ENCODE assay signal across 9 cellular contexts in genomic region chr9:19999491-20000057, GRCh38.
DNase-seq lines count a peak whose midpoint lies in the region; ATAC-seq and TF ChIP-seq lines count a peak whose summit lies in the region.
"Had no signal": no experiment of that assay in that cellular context is flagged by ENCODE, and none has a peak within 500 bp of the region (broad histone marks: within the 10 kb centered on the region; RNA-seq: fewer than 3 reads in every experiment).

No MANE protein-coding gene starts in this region.

- no peak overlapping the region for H3K4me2 ChIP-seq in fibroblast of lung (ENCODE audit: extremely low read depth, insufficient read depth, low read length)
- H3K4me2 ChIP-seq: A549 had no signal

- intact Hi-C loops in posterior vena cava (cut with DNase I), result no loop called here

- no peak overlapping the region for H2AFZ ChIP-seq in fibroblast of lung (ENCODE audit: low read length)

- H3K9me3 ChIP-seq in fibroblast of lung (ENCODE audit: control insufficient read depth, insufficient read depth, low read depth, low read length), result no peaks in the 10 kb centered on the region
- H3K9me3 ChIP-seq: A549 had no signal

- no peak overlapping the region for H3K9ac ChIP-seq in fibroblast of lung (ENCODE audit: insufficient read depth, low read length)

- no peaks in the 10 kb centered on the region for H3K36me3 ChIP-seq in fibroblast of lung (ENCODE audit: control insufficient read depth, insufficient read depth, low read length)

- H3K79me2 ChIP-seq in fibroblast of lung (ENCODE audit: control insufficient read depth, insufficient read depth, low read length), result no peaks in the 10 kb centered on the region

- peak; percentile 16 for DNase-seq in NCI-H2227 (lab: John Stamatoyannopoulos, UW; ENCODE audit: unreplicated experiment)
- DNase-seq in NCI-H2227 treated with DMSO at 0.1 percent for 48 hours (lab: John Stamatoyannopoulos, UW), result no peak
- DNase-seq in fibroblast of lung (ENCODE audit: low read depth in 2 of 2), result peak; percentile 66 to 93
- no peak for DNase-seq in SIG-M5 treated with dmso at 0.1 percent for 504 hours (lab: John Stamatoyannopoulos, UW; ENCODE audit: unreplicated experiment)
- DNase-seq in posterior vena cava (ENCODE audit: low spot score), result no peak
- DNase-seq in cortex of kidney (lab: John Stamatoyannopoulos, UW), result no peak

- ATAC-seq in HG02884 (IDR thresholded peaks at IDR 0.05; ENCODE audit: unreplicated experiment) (peak; percentile 88), SK-N-SH treated with all-trans-retinoic acid at 6 μM for 48 hours (peak; percentile 30; the same call in 1 of the 3 replicates)
- ATAC-seq: A549 had no signal

- no peaks in the 10 kb centered on the region for H4K20me1 ChIP-seq in fibroblast of lung (ENCODE audit: control insufficient read depth, extremely low read depth, insufficient read depth, low read length)

- no peak for TF ChIP-seq CTCF in fibroblast of lung (conservative IDR thresholded peaks at IDR 0.05 in 1 of 2, IDR thresholded peaks at IDR 0.05 in 1 of 2; ENCODE audit: low read depth in 1 of 2, low read length in 2 of 2)

- H3K27me3 ChIP-seq in fibroblast of lung (ENCODE audit: control insufficient read depth, insufficient read depth, low read length), result no peaks in the 10 kb centered on the region

- H3K4me1 ChIP-seq in fibroblast of lung (ENCODE audit: control insufficient read depth, extremely low read depth, insufficient read depth, low read length), result peaks cover 2% of the 10 kb centered on the region
- H3K4me1 ChIP-seq: A549 had no signal

- H3K4me3 ChIP-seq in fibroblast of lung (replicated peaks in 1 of 4; ENCODE audit: control extremely low read depth in 1 of 4, insufficient read depth in 1 of 4, low read depth in 3 of 4, low read length in 4 of 4), result no peak overlapping the region
- H3K4me3 ChIP-seq: A549 had no signal

- no peak overlapping the region for H3K27ac ChIP-seq in fibroblast of lung (ENCODE audit: insufficient read depth, low read length)
- H3K27ac ChIP-seq: A549 had no signal

TF ChIP-seq in SK-N-SH treated with all-trans-retinoic acid at 6 μM for 48 hours, 23 proteins besides CTCF, POLR2A, EP300 and RAD21:
- TF ChIP-seq, protein P1, sequence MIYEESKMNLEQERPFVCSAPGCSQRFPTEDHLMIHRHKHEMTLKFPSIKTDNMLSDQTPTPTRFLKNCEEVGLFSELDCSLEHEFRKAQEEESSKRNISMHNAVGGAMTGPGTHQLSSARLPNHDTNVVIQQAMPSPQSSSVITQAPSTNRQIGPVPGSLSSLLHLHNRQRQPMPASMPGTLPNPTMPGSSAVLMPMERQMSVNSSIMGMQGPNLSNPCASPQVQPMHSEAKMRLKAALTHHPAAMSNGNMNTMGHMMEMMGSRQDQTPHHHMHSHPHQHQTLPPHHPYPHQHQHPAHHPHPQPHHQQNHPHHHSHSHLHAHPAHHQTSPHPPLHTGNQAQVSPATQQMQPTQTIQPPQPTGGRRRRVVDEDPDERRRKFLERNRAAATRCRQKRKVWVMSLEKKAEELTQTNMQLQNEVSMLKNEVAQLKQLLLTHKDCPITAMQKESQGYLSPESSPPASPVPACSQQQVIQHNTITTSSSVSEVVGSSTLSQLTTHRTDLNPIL (CRISPR knock-in tag; IDR thresholded peaks at IDR 0.05; ENCODE audit: low read depth), result no peak
- TF ChIP-seq OSR1 (CRISPR knock-in tag; IDR thresholded peaks at IDR 0.05) (no peak), ZFP3 (CRISPR knock-in tag; IDR thresholded peaks at IDR 0.05) (no peak), SNAI2 (CRISPR knock-in tag; IDR thresholded peaks at IDR 0.05) (no peak), BACH2 (CRISPR knock-in tag; IDR thresholded peaks at IDR 0.05; ENCODE audit: borderline replicate concordance) (no peak), ZNF8 (CRISPR knock-in tag; IDR thresholded peaks at IDR 0.05) (no peak), RARB (CRISPR knock-in tag; IDR thresholded peaks at IDR 0.05) (no peak), ZNF70 (CRISPR knock-in tag; IDR thresholded peaks at IDR 0.05) (no peak), ESRRG (CRISPR knock-in tag; IDR thresholded peaks at IDR 0.05) (no peak), GLIS3 (CRISPR knock-in tag; IDR thresholded peaks at IDR 0.05) (no peak), ARNTL (CRISPR knock-in tag; IDR thresholded peaks at IDR 0.05; ENCODE audit: borderline replicate concordance, low read depth) (no peak), ZFP30 (CRISPR knock-in tag; IDR thresholded peaks at IDR 0.05) (no peak), ZC3H10 (CRISPR knock-in tag; IDR thresholded peaks at IDR 0.05) (no peak)
- TF ChIP-seq, protein P2, sequence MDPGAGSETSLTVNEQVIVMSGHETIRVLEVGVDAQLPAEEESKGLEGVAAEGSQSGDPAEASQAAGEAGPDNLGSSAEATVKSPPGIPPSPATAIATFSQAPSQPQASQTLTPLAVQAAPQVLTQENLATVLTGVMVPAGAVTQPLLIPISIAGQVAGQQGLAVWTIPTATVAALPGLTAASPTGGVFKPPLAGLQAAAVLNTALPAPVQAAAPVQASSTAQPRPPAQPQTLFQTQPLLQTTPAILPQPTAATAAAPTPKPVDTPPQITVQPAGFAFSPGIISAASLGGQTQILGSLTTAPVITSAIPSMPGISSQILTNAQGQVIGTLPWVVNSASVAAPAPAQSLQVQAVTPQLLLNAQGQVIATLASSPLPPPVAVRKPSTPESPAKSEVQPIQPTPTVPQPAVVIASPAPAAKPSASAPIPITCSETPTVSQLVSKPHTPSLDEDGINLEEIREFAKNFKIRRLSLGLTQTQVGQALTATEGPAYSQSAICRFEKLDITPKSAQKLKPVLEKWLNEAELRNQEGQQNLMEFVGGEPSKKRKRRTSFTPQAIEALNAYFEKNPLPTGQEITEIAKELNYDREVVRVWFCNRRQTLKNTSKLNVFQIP (CRISPR knock-in tag; IDR thresholded peaks at IDR 0.05; ENCODE audit: borderline replicate concordance, low read depth), result no peak
- TF ChIP-seq, protein P3, sequence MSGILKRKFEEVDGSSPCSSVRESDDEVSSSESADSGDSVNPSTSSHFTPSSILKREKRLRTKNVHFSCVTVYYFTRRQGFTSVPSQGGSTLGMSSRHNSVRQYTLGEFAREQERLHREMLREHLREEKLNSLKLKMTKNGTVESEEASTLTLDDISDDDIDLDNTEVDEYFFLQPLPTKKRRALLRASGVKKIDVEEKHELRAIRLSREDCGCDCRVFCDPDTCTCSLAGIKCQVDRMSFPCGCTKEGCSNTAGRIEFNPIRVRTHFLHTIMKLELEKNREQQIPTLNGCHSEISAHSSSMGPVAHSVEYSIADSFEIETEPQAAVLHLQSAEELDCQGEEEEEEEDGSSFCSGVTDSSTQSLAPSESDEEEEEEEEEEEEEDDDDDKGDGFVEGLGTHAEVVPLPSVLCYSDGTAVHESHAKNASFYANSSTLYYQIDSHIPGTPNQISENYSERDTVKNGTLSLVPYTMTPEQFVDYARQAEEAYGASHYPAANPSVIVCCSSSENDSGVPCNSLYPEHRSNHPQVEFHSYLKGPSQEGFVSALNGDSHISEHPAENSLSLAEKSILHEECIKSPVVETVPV (CRISPR knock-in tag; IDR thresholded peaks at IDR 0.05), result no peak
TF ChIP-seq in SK-N-SH treated with all-trans-retinoic acid at 6 μM for 48 hours: peak in this region for 0.

Comparison
In these comparisons a context has a peak if more than half of its experiments do, and no peak if none do; other contexts are left out.
1. DNase-seq: peak in NCI-H2227 (single experiment) and fibroblast of lung (2 of 2); none in NCI-H2227 treated with DMSO at 0.1 percent for 48 hours (single experiment), SIG-M5 treated with dmso at 0.1 percent for 504 hours (single experiment), posterior vena cava (single experiment) and cortex of kidney (single experiment).